8 cellular contexts compared by ENCODE assay signal in genomic region chr12:122021822-122022392, GRCh38. TPM values are rescaled to one million over a fixed set of nuclear protein-coding genes. Genes with fewer than 3 reads are reported as not detected.
A peak's percentile ranks its signal among the peaks of the same experiment; 100 is the strongest.
DNase-seq lines count a peak whose midpoint lies in the region; ATAC-seq and TF ChIP-seq lines count a peak whose summit lies in the region.

TSS of gene BCL7A (plus strand) at chr12:122021884. CDS start at chr12:122022092, 208 bp downstream.

- intact Hi-C loops in HCT116 (cut with micrococcal nuclease), result no loop called here

- CTCF ChIA-PET in HCT116 (lab: Charles Lee), result no interaction called here

- no peaks in the 10 kb centered on the region for H3K36me3 ChIP-seq in HCT116 (ENCODE audit: control insufficient read depth in 1 of 2, insufficient read depth in 2 of 2, low read length in 2 of 2)

- no peak for TF ChIP-seq CTCF in HCT116 (IDR thresholded peaks at IDR 0.05 in 2 of 3, conservative IDR thresholded peaks at IDR 0.05 in 1 of 3; ENCODE audit: borderline replicate concordance in 1 of 3, insufficient read depth in 1 of 3, low read depth in 2 of 3, low read length in 2 of 3)

- POLR2A ChIA-PET in HCT116 (lab: Charles Lee), result no interaction called here

- H4K20me1 ChIP-seq in HCT116 (ENCODE audit: insufficient read depth), result no peaks in the 10 kb centered on the region

- no peak for TF ChIP-seq RAD21 in HCT116 (IDR thresholded peaks at IDR 0.05; ENCODE audit: low read depth)

- DNase-seq in Ammon's horn (ENCODE audit: low spot score) (peak; percentile 71), HCT116 (ENCODE audit: low read depth, low spot score) (peak; percentile 22), NCI-H774 (lab: John Stamatoyannopoulos, UW) (peak; percentile 73), erythroblast (lab: John Stamatoyannopoulos, UW) (peak; percentile 86)
- DNase-seq in activated CD8-positive, alpha-beta memory T cell treated with anti-CD3 and anti-CD28 coated beads, Interleukin-2, amount 50 U/mL, for 48 hours, result peak; percentile 79
- DNase-seq in stimulated activated CD8-positive, alpha-beta memory T cell treated with anti-CD3 and anti-CD28 coated beads, Interleukin-7, amount 100 ng/mL, for 4 hours (ENCODE audit: low read depth in 2 of 2), result peak; percentile 29 to 43

- peak within 1 kb of the TSS; percentile 86 for H3K27ac ChIP-seq in HCT116 (ENCODE audit: low read depth, low read length)

- no TSS peak for BruUV-seq in HCT116 (replicated peaks; lab: Mats Ljungman, UMichigan)

- peaks cover 33% of the 10 kb centered on the region for H3K79me2 ChIP-seq in HCT116 (ENCODE audit: insufficient read depth, low read length)

- TF ChIP-seq POLR2A in HCT116 (IDR thresholded peaks at IDR 0.05; ENCODE audit: borderline replicate concordance, extremely low read depth, insufficient read depth, insufficient read length) (no peak), erythroblast (IDR thresholded peaks at IDR 0.05; ENCODE audit: low read length) (peak; percentile 47)

- peaks cover 17 to 27% of the 10 kb centered on the region in 2 experiments for H3K4me1 ChIP-seq in HCT116 (ENCODE audit: control insufficient read depth in 1 of 2, insufficient read depth in 2 of 2, low read length in 2 of 2)
- peaks cover 31% of the 10 kb centered on the region for H3K4me1 ChIP-seq in mononuclear cell (ENCODE audit: insufficient read depth, low read length)

- no peaks in the 10 kb centered on the region for H3K9me2 ChIP-seq in HCT116 (ENCODE audit: insufficient read depth)

- peak within 1 kb of the TSS; percentile 82 for H3K9ac ChIP-seq in HCT116 (ENCODE audit: low read length)

- H3K4me3 ChIP-seq in HCT116 (replicated peaks in 1 of 2; ENCODE audit: low read depth in 1 of 2, low read length in 2 of 2) (peak within 1 kb of the TSS; percentile 65 to 80), mononuclear cell (ENCODE audit: low read length) (peak within 1 kb of the TSS; percentile 45)

- RAD21 ChIA-PET in HCT116 (lab: Charles Lee; ENCODE audit: low non-redundant PET in 1 of 2, low total read pairs in 2 of 2, uncharacterized antibody in 2 of 2, unreplicated experiment in 2 of 2), result interaction anchor here in 1 of 2 experiments (0.6 kb wide), 1 partner anchor 41 kb away, joined by 3 read pairs; no protein-coding TSS in a partner anchor

- peak within 1 kb of the TSS; percentile 56 for H2AFZ ChIP-seq in HCT116 (ENCODE audit: low read depth, low read length, poor library complexity, severe bottlenecking)

- H3K4me2 ChIP-seq in HCT116 (ENCODE audit: low read length), result peak within 1 kb of the TSS; percentile 97

- H3K9me3 ChIP-seq in HCT116 (ENCODE audit: control insufficient read depth in 1 of 2, insufficient read depth in 1 of 2, low read depth in 1 of 2, low read length in 2 of 2) (0 out of 4 replicates have a peak, but pooled peaks cover 0 to 6% of the 10 kb centered on the region in 2 experiments), mononuclear cell (ENCODE audit: low read depth, low read length) (no peaks in the 10 kb centered on the region)

- ATAC-seq in HCT116 (peak; percentile 78), HG02642 (IDR thresholded peaks at IDR 0.05; ENCODE audit: poor library complexity, unreplicated experiment) (no peak)

- H3K27me3 ChIP-seq in HCT116 (ENCODE audit: insufficient read depth, low read length) (no peaks in the 10 kb centered on the region), mononuclear cell (ENCODE audit: insufficient read depth, low read length) (peaks cover 8% of the 10 kb centered on the region)

TF ChIP-seq in HCT116, 20 proteins besides CTCF, POLR2A, EP300 and RAD21:
- peak; percentile 82 for TF ChIP-seq TCF7L2 (IDR thresholded peaks at IDR 0.05; ENCODE audit: borderline replicate concordance, extremely low read depth, insufficient read depth, insufficient read length)
- peak; percentile 64 for TF ChIP-seq POLR2AphosphoS5 (IDR thresholded peaks at IDR 0.05; ENCODE audit: low read depth, low read length)
- no peak for TF ChIP-seq SP1 (IDR thresholded peaks at IDR 0.05; ENCODE audit: low read depth)
- no peak for TF ChIP-seq EGR1 (IDR thresholded peaks at IDR 0.05; ENCODE audit: low read depth)
- TF ChIP-seq EZH2 (IDR thresholded peaks at IDR 0.05), result no peak
- no peak for TF ChIP-seq JUND (IDR thresholded peaks at IDR 0.05)
- TF ChIP-seq SRF (IDR thresholded peaks at IDR 0.05; ENCODE audit: low read depth), result no peak
- 0 out of 2 replicates have a peak, but pooled peaks have one; percentile 47 for TF ChIP-seq CBX3 (IDR thresholded peaks at IDR 0.05; ENCODE audit: low read depth)
- TF ChIP-seq REST (IDR thresholded peaks at IDR 0.05; ENCODE audit: low read depth), result no peak
- peak; percentile 73 for TF ChIP-seq SIN3A (IDR thresholded peaks at IDR 0.05; ENCODE audit: low read depth)
- no peak for TF ChIP-seq YY1 (IDR thresholded peaks at IDR 0.05; ENCODE audit: extremely low read depth, insufficient replicate concordance, low read depth, low read length)
- TF ChIP-seq, protein P1, sequence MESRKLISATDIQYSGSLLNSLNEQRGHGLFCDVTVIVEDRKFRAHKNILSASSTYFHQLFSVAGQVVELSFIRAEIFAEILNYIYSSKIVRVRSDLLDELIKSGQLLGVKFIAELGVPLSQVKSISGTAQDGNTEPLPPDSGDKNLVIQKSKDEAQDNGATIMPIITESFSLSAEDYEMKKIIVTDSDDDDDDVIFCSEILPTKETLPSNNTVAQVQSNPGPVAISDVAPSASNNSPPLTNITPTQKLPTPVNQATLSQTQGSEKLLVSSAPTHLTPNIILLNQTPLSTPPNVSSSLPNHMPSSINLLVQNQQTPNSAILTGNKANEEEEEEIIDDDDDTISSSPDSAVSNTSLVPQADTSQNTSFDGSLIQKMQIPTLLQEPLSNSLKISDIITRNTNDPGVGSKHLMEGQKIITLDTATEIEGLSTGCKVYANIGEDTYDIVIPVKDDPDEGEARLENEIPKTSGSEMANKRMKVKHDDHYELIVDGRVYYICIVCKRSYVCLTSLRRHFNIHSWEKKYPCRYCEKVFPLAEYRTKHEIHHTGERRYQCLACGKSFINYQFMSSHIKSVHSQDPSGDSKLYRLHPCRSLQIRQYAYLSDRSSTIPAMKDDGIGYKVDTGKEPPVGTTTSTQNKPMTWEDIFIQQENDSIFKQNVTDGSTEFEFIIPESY (IDR thresholded peaks at IDR 0.05; ENCODE audit: extremely low read depth, insufficient replicate concordance, low read length), result no peak
- peak; percentile 61 for TF ChIP-seq MAX (IDR thresholded peaks at IDR 0.05)
- TF ChIP-seq FOSL1 (IDR thresholded peaks at IDR 0.05; ENCODE audit: low read depth), result no peak
- no peak for TF ChIP-seq ZNF274 (IDR thresholded peaks at IDR 0.05; ENCODE audit: low read depth, low read length)
- no peak for TF ChIP-seq CEBPB (IDR thresholded peaks at IDR 0.05; ENCODE audit: low read depth)
- TF ChIP-seq ZFX (IDR thresholded peaks at IDR 0.05), result peak; percentile 16
- TF ChIP-seq ATF3 (IDR thresholded peaks at IDR 0.05), result no peak

RNA-seq across cellular contexts. Expression of gene BCL7A, which starts in this region (rescaled TPM):
- total RNA-seq in HCT116 (2021; ENCODE audit: unreplicated experiment) (14.2 TPM), mononuclear cell (6.2 TPM)
- polyA plus RNA-seq in HCT116 (2012), result 9.7 and 10.5 TPM in 2 replicates

Comparison
In these comparisons a context has a peak if more than half of its experiments do, and no peak if none do; other contexts are left out.
1. DNase-seq: peak in every context shown above with its lines; median percentile 86 in erythroblast; 79 in activated CD8-positive, alpha-beta memory T cell treated with anti-CD3 and anti-CD28 coated beads, Interleukin-2, amount 50 U/mL, for 48 hours; 73 in NCI-H774; 71 in Ammon's horn; 36 in stimulated activated CD8-positive, alpha-beta memory T cell treated with anti-CD3 and anti-CD28 coated beads, Interleukin-7, amount 100 ng/mL, for 4 hours; 22 in HCT116.